In genomic region chr2:111975053-111975552, GRCh38 we compare ENCODE assay signal across 1 cellular context.
TF ChIP-seq lines count a peak whose summit lies in the region.

No MANE protein-coding gene starts in this region.

TF ChIP-seq in HepG2, 621 proteins besides CTCF, POLR2A, EP300 and RAD21 (continued from another document and continues in another):
- no peak; the same call in 1 of the 2 replicates for TF ChIP-seq ARID4A (CRISPR knock-in tag; IDR thresholded peaks at IDR 0.05; ENCODE audit: borderline replicate concordance)
- no peak for TF ChIP-seq ZBTB7B (CRISPR knock-in tag; IDR thresholded peaks at IDR 0.05)
- TF ChIP-seq HCFC1 (IDR thresholded peaks at IDR 0.05; ENCODE audit: low read depth, low read length), result no peak
- TF ChIP-seq ZNF780A (CRISPR knock-in tag; IDR thresholded peaks at IDR 0.05), result no peak
- TF ChIP-seq RCOR2 (CRISPR knock-in tag; IDR thresholded peaks at IDR 0.05), result no peak
- no peak for TF ChIP-seq ESRRA (CRISPR knock-in tag; IDR thresholded peaks at IDR 0.05; ENCODE audit: low read depth)
- peak; percentile 65 for TF ChIP-seq ELF3 (CRISPR knock-in tag; IDR thresholded peaks at IDR 0.05)
- TF ChIP-seq, protein P1, sequence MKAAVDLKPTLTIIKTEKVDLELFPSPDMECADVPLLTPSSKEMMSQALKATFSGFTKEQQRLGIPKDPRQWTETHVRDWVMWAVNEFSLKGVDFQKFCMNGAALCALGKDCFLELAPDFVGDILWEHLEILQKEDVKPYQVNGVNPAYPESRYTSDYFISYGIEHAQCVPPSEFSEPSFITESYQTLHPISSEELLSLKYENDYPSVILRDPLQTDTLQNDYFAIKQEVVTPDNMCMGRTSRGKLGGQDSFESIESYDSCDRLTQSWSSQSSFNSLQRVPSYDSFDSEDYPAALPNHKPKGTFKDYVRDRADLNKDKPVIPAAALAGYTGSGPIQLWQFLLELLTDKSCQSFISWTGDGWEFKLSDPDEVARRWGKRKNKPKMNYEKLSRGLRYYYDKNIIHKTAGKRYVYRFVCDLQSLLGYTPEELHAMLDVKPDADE (CRISPR knock-in tag; IDR thresholded peaks at IDR 0.05), result no peak
- TF ChIP-seq IRX3 (CRISPR knock-in tag; IDR thresholded peaks at IDR 0.05; ENCODE audit: borderline replicate concordance, low read depth), result no peak
- TF ChIP-seq KLF16 (CRISPR knock-in tag; IDR thresholded peaks at IDR 0.05), result no peak
- no peak for TF ChIP-seq KMT2A (CRISPR knock-in tag; IDR thresholded peaks at IDR 0.05)
- TF ChIP-seq PAF1 (CRISPR knock-in tag; IDR thresholded peaks at IDR 0.05), result no peak
- no peak for TF ChIP-seq ZNF101 (CRISPR knock-in tag; IDR thresholded peaks at IDR 0.05; ENCODE audit: borderline replicate concordance, low read depth)
- no peak for TF ChIP-seq ZNF550 (CRISPR knock-in tag; IDR thresholded peaks at IDR 0.05; ENCODE audit: borderline replicate concordance)
- TF ChIP-seq FOXP1 (IDR thresholded peaks at IDR 0.05), result no peak
- TF ChIP-seq FOXP1 (CRISPR knock-in tag; IDR thresholded peaks at IDR 0.05), result no peak
- TF ChIP-seq TAF15 (IDR thresholded peaks at IDR 0.05; ENCODE audit: low read depth, low read length, poor library complexity, severe bottlenecking), result no peak
- no peak for TF ChIP-seq SMARCC2 (IDR thresholded peaks at IDR 0.05)
- no peak for TF ChIP-seq DMAP1 (CRISPR knock-in tag; IDR thresholded peaks at IDR 0.05)
- no peak for TF ChIP-seq STAG1 (CRISPR knock-in tag; IDR thresholded peaks at IDR 0.05)
- TF ChIP-seq CHD2 (IDR thresholded peaks at IDR 0.05; ENCODE audit: low read depth, low read length), result no peak
- TF ChIP-seq PHF8 (CRISPR knock-in tag; IDR thresholded peaks at IDR 0.05), result no peak
- no peak for TF ChIP-seq XBP1 (CRISPR knock-in tag; IDR thresholded peaks at IDR 0.05)
- TF ChIP-seq MIER2 (CRISPR knock-in tag; IDR thresholded peaks at IDR 0.05), result no peak
- TF ChIP-seq NBN (conservative IDR thresholded peaks at IDR 0.05), result no peak
- no peak for TF ChIP-seq HHEX (CRISPR knock-in tag; IDR thresholded peaks at IDR 0.05)
- TF ChIP-seq, protein P2, sequence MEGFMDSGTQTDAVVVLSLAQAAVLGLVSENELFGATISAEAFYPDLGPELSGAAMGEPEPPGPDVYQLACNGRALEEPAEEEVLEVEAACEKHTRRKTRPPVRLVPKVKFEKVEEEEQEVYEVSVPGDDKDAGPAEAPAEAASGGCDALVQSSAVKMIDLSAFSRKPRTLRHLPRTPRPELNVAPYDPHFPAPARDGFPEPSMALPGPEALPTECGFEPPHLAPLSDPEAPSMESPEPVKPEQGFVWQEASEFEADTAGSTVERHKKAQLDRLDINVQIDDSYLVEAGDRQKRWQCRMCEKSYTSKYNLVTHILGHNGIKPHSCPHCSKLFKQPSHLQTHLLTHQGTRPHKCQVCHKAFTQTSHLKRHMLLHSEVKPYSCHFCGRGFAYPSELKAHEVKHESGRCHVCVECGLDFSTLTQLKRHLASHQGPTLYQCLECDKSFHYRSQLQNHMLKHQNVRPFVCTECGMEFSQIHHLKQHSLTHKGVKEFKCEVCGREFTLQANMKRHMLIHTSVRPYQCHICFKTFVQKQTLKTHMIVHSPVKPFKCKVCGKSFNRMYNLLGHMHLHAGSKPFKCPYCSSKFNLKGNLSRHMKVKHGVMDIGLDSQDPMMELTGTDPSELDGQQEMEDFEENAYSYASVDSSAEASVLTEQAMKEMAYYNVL (CRISPR knock-in tag; IDR thresholded peaks at IDR 0.05; ENCODE audit: borderline replicate concordance), result no peak
- no peak for TF ChIP-seq ZNF83 (CRISPR knock-in tag; IDR thresholded peaks at IDR 0.05; ENCODE audit: borderline replicate concordance)
- no peak for TF ChIP-seq ZSCAN30 (CRISPR knock-in tag; IDR thresholded peaks at IDR 0.05)
- TF ChIP-seq KIAA2018 (CRISPR knock-in tag; IDR thresholded peaks at IDR 0.05; ENCODE audit: borderline replicate concordance), result no peak
- no peak for TF ChIP-seq ZNF572 (CRISPR knock-in tag; IDR thresholded peaks at IDR 0.05)
- peak; percentile 72; the same call in 1 of the 2 replicates for TF ChIP-seq ZBTB38 (CRISPR knock-in tag; IDR thresholded peaks at IDR 0.05)
- TF ChIP-seq MYC (CRISPR knock-in tag; IDR thresholded peaks at IDR 0.05; ENCODE audit: borderline replicate concordance), result peak; percentile 57; the same call in 1 of the 2 replicates
- TF ChIP-seq YEATS4 (CRISPR knock-in tag; IDR thresholded peaks at IDR 0.05; ENCODE audit: borderline replicate concordance), result no peak
- no peak for TF ChIP-seq TGIF2 (CRISPR knock-in tag; IDR thresholded peaks at IDR 0.05)
- no peak for TF ChIP-seq HNF4G (IDR thresholded peaks at IDR 0.05; ENCODE audit: borderline replicate concordance, low read depth, low read length)
- no peak for TF ChIP-seq HNF4G (CRISPR knock-in tag; IDR thresholded peaks at IDR 0.05; ENCODE audit: borderline replicate concordance, low read depth)
- TF ChIP-seq, protein P3, sequence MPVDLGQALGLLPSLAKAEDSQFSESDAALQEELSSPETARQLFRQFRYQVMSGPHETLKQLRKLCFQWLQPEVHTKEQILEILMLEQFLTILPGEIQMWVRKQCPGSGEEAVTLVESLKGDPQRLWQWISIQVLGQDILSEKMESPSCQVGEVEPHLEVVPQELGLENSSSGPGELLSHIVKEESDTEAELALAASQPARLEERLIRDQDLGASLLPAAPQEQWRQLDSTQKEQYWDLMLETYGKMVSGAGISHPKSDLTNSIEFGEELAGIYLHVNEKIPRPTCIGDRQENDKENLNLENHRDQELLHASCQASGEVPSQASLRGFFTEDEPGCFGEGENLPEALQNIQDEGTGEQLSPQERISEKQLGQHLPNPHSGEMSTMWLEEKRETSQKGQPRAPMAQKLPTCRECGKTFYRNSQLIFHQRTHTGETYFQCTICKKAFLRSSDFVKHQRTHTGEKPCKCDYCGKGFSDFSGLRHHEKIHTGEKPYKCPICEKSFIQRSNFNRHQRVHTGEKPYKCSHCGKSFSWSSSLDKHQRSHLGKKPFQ (CRISPR knock-in tag; IDR thresholded peaks at IDR 0.05; ENCODE audit: insufficient replicate concordance), result no peak
- no peak for TF ChIP-seq RNF2 (conservative IDR thresholded peaks at IDR 0.05; ENCODE audit: low read depth)
- TF ChIP-seq ZNF274 (CRISPR knock-in tag; IDR thresholded peaks at IDR 0.05), result no peak
- no peak for TF ChIP-seq ZBTB8A (CRISPR knock-in tag; IDR thresholded peaks at IDR 0.05; ENCODE audit: borderline replicate concordance, low read depth)
- TF ChIP-seq, protein P4, sequence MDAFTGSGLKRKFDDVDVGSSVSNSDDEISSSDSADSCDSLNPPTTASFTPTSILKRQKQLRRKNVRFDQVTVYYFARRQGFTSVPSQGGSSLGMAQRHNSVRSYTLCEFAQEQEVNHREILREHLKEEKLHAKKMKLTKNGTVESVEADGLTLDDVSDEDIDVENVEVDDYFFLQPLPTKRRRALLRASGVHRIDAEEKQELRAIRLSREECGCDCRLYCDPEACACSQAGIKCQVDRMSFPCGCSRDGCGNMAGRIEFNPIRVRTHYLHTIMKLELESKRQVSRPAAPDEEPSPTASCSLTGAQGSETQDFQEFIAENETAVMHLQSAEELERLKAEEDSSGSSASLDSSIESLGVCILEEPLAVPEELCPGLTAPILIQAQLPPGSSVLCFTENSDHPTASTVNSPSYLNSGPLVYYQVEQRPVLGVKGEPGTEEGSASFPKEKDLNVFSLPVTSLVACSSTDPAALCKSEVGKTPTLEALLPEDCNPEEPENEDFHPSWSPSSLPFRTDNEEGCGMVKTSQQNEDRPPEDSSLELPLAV (CRISPR knock-in tag; conservative IDR thresholded peaks at IDR 0.05; ENCODE audit: low read depth), result no peak
- TF ChIP-seq ZFY (CRISPR knock-in tag; IDR thresholded peaks at IDR 0.05), result no peak; the same call in 1 of the 2 replicates
- no peak for TF ChIP-seq MLXIP (CRISPR knock-in tag; IDR thresholded peaks at IDR 0.05; ENCODE audit: borderline replicate concordance)
- no peak for TF ChIP-seq HNRNPL (IDR thresholded peaks at IDR 0.05; ENCODE audit: low read depth, low read length)
